17 cellular contexts compared by ENCODE assay signal in genomic region chr5:2129581-2130272, GRCh38.
"Had no signal": no experiment of that assay in that cellular context is flagged by ENCODE, and none has a peak within 500 bp of the region (broad histone marks: within the 10 kb centered on the region; RNA-seq: fewer than 3 reads in every experiment).

No MANE protein-coding gene starts in this region.

- H3K36me3 ChIP-seq: pancreas, SJSA1, thyroid gland, WERI-Rb-1 had no signal

- H3K4me2 ChIP-seq: smooth muscle cell had no signal

- ATAC-seq: activated CD4-positive, alpha-beta T cell treated with anti-CD3 and anti-CD28 coated beads for 36 hours; natural killer cell treated with Interleukin-12 subunit alpha and Interleukin-12 subunit beta and Interleukin-15 and Interleukin-18, amount 100 ng/mL, for 72 hours; pancreas; stimulated activated effector memory CD8-positive, alpha-beta T cell treated with anti-CD3 and anti-CD28 coated beads, Interleukin-12 subunit alpha, Interleukin-12 subunit beta, amount 100 ng/mL, for 72 hours had no signal

- H3K27me3 ChIP-seq: pancreas, SJSA1, thyroid gland had no signal

- H3K4me3 Mint-ChIP-seq: activated CD4-positive, alpha-beta memory T cell treated with anti-CD3 and anti-CD28 coated beads, Interleukin-2, amount 10 ng/mL, durations not matched to agents 7 days and 5 days; activated CD4-positive, alpha-beta T cell treated with anti-CD3 and anti-CD28 coated beads for 36 hours; memory B cell; natural killer cell treated with Interleukin-12 subunit alpha and Interleukin-12 subunit beta and Interleukin-15 and Interleukin-18, amount 100 ng/mL, for 72 hours; stimulated activated effector memory CD8-positive, alpha-beta T cell treated with anti-CD3 and anti-CD28 coated beads, Interleukin-12 subunit alpha, Interleukin-12 subunit beta, amount 100 ng/mL, for 72 hours had no signal

- H3K4me1 ChIP-seq: pancreas, SJSA1, thyroid gland had no signal

- H3K27ac ChIP-seq: epithelial cell of prostate, pancreas, SJSA1, thyroid gland, WERI-Rb-1 had no signal

- H3K9me3 Mint-ChIP-seq: activated CD4-positive, alpha-beta memory T cell treated with anti-CD3 and anti-CD28 coated beads, Interleukin-2, amount 10 ng/mL, durations not matched to agents 7 days and 5 days; natural killer cell treated with Interleukin-12 subunit alpha and Interleukin-12 subunit beta and Interleukin-15 and Interleukin-18, amount 100 ng/mL, for 72 hours; stimulated activated effector memory CD8-positive, alpha-beta T cell treated with anti-CD3 and anti-CD28 coated beads, Interleukin-12 subunit alpha, Interleukin-12 subunit beta, amount 100 ng/mL, for 72 hours had no signal

- H3K27ac Mint-ChIP-seq: activated CD4-positive, alpha-beta memory T cell treated with anti-CD3 and anti-CD28 coated beads, Interleukin-2, amount 10 ng/mL, durations not matched to agents 7 days and 5 days; activated CD4-positive, alpha-beta T cell treated with anti-CD3 and anti-CD28 coated beads for 36 hours; memory B cell; natural killer cell treated with Interleukin-12 subunit alpha and Interleukin-12 subunit beta and Interleukin-15 and Interleukin-18, amount 100 ng/mL, for 72 hours; stimulated activated effector memory CD8-positive, alpha-beta T cell treated with anti-CD3 and anti-CD28 coated beads, Interleukin-12 subunit alpha, Interleukin-12 subunit beta, amount 100 ng/mL, for 72 hours had no signal

- FAIRE-seq: pancreas had no signal

- H3K4me1 Mint-ChIP-seq: activated CD4-positive, alpha-beta memory T cell treated with anti-CD3 and anti-CD28 coated beads, Interleukin-2, amount 10 ng/mL, durations not matched to agents 7 days and 5 days; activated CD4-positive, alpha-beta T cell treated with anti-CD3 and anti-CD28 coated beads for 36 hours; memory B cell; stimulated activated effector memory CD8-positive, alpha-beta T cell treated with anti-CD3 and anti-CD28 coated beads, Interleukin-12 subunit alpha, Interleukin-12 subunit beta, amount 100 ng/mL, for 72 hours had no signal

- H3K36me3 Mint-ChIP-seq: memory B cell; natural killer cell treated with Interleukin-12 subunit alpha and Interleukin-12 subunit beta and Interleukin-15 and Interleukin-18, amount 100 ng/mL, for 72 hours; stimulated activated effector memory CD8-positive, alpha-beta T cell treated with anti-CD3 and anti-CD28 coated beads, Interleukin-12 subunit alpha, Interleukin-12 subunit beta, amount 100 ng/mL, for 72 hours had no signal

- H3K4me3 ChIP-seq: pancreas, SJSA1, smooth muscle cell, thyroid gland had no signal

- H3K9me3 ChIP-seq: pancreas, thyroid gland had no signal

- DNase-seq: activated CD4-positive, alpha-beta memory T cell treated with anti-CD3 and anti-CD28 coated beads, Interleukin-2, amount 10 ng/mL, durations not matched to agents 7 days and 5 days; activated CD4-positive, alpha-beta T cell treated with anti-CD3 and anti-CD28 coated beads for 36 hours; activated naive CD4-positive, alpha-beta T cell treated with Interleukin-2 at 50 U/mL for 16 hours; central memory CD4-positive, alpha-beta T cell; cortex of kidney; effector memory CD4-positive, alpha-beta T cell; hippocampal formation; pancreas; T-helper 9 cell; thyroid gland; WERI-Rb-1 had no signal

- H3K27me3 Mint-ChIP-seq: activated CD4-positive, alpha-beta memory T cell treated with anti-CD3 and anti-CD28 coated beads, Interleukin-2, amount 10 ng/mL, durations not matched to agents 7 days and 5 days had no signal
